21 cellular contexts compared by ENCODE assay signal in genomic region chr9:36827593-36827992, GRCh38.
"Had no signal": no experiment of that assay in that cellular context is flagged by ENCODE, and none has a peak within 500 bp of the region (broad histone marks: within the 10 kb centered on the region; RNA-seq: fewer than 3 reads in every experiment).

No MANE protein-coding gene starts in this region.

- H3K27ac Mint-ChIP-seq: activated CD4-positive, alpha-beta T cell treated with anti-CD3 and anti-CD28 coated beads, Interleukin-2, amount 10 ng/mL, durations not matched to agents 7 days and 5 days; activated CD8-positive, alpha-beta memory T cell treated with anti-CD3 and anti-CD28 coated beads, Interleukin-2, amount 10 ng/mL, durations not matched to agents 7 days and 5 days; activated CD8-positive, alpha-beta T cell treated with anti-CD3 and anti-CD28 coated beads for 36 hours; activated naive CD4-positive, alpha-beta T cell treated with anti-CD3 and anti-CD28 coated beads, Interleukin-2, amount 50 U/mL, for 72 hours; activated T-helper 1 cell treated with anti-CD3 and anti-CD28 coated beads, Interleukin-12 subunit alpha, Interleukin-12 subunit beta, Interleukin-2, Interleukin-4 antibody, amounts not matched to agents 30 ng/mL and 10 ng/mL and 1 ng/mL, durations not matched to agents 14 hours and 24 hours and 36 hours; immature natural killer cell had no signal

- H3K36me3 Mint-ChIP-seq: activated CD8-positive, alpha-beta memory T cell treated with anti-CD3 and anti-CD28 coated beads, Interleukin-2, amount 10 ng/mL, durations not matched to agents 7 days and 5 days; activated naive CD4-positive, alpha-beta T cell treated with anti-CD3 and anti-CD28 coated beads, Interleukin-2, amount 50 U/mL, for 72 hours; immature natural killer cell had no signal

- DNase-seq: activated CD4-positive, alpha-beta T cell treated with anti-CD3 and anti-CD28 coated beads, Interleukin-2, amount 10 ng/mL, durations not matched to agents 7 days and 5 days; activated CD4-positive, CD25-positive, alpha-beta regulatory T cell treated with anti-CD3 and anti-CD28 coated beads, Interleukin-2, amount 50 U/mL, for 72 hours; activated CD8-positive, alpha-beta memory T cell treated with anti-CD3 and anti-CD28 coated beads, Interleukin-2, amount 10 ng/mL, durations not matched to agents 7 days and 5 days; activated CD8-positive, alpha-beta T cell treated with anti-CD3 and anti-CD28 coated beads for 36 hours; activated T-cell treated with anti-CD3 and anti-CD28 coated beads for 4 hours; brain microvascular endothelial cell; central memory CD4-positive, alpha-beta T cell; dermis blood vessel endothelial cell; effector CD8-positive, alpha-beta T cell; erythroblast; foreskin fibroblast; immature natural killer cell; kidney glomerular epithelial cell; occipital lobe; stimulated activated CD4-positive, alpha-beta T cell treated with anti-CD3 and anti-CD28 coated beads, Interleukin-4, amount 100 ng/mL, for 4 hours; stimulated activated naive CD8-positive, alpha-beta T cell treated with anti-CD3 and anti-CD28 coated beads, Interleukin-15, Interleukin-2, amounts not matched to agents 100 U/mL and 50 U/mL, for 24 hours had no signal

- H3K4me1 Mint-ChIP-seq: activated CD4-positive, alpha-beta T cell treated with anti-CD3 and anti-CD28 coated beads, Interleukin-2, amount 10 ng/mL, durations not matched to agents 7 days and 5 days; activated CD8-positive, alpha-beta memory T cell treated with anti-CD3 and anti-CD28 coated beads, Interleukin-2, amount 10 ng/mL, durations not matched to agents 7 days and 5 days; immature natural killer cell had no signal

- ATAC-seq: activated CD8-positive, alpha-beta memory T cell treated with anti-CD3 and anti-CD28 coated beads, Interleukin-2, amount 10 ng/mL, durations not matched to agents 7 days and 5 days; activated CD8-positive, alpha-beta T cell treated with anti-CD3 and anti-CD28 coated beads for 36 hours; activated naive CD4-positive, alpha-beta T cell treated with anti-CD3 and anti-CD28 coated beads, Interleukin-2, amount 50 U/mL, for 72 hours; stimulated activated naive CD8-positive, alpha-beta T cell treated with anti-CD3 and anti-CD28 coated beads, Interleukin-15, Interleukin-2, amounts not matched to agents 100 U/mL and 50 U/mL, for 24 hours had no signal

- H3K9me3 ChIP-seq: ascending aorta, upper lobe of left lung had no signal

- H3K27ac ChIP-seq: ascending aorta, brain microvascular endothelial cell, upper lobe of left lung had no signal

- H3K27me3 Mint-ChIP-seq: activated CD4-positive, alpha-beta T cell treated with anti-CD3 and anti-CD28 coated beads, Interleukin-2, amount 10 ng/mL, durations not matched to agents 7 days and 5 days; activated CD8-positive, alpha-beta T cell treated with anti-CD3 and anti-CD28 coated beads for 36 hours had no signal

- H3K9me3 Mint-ChIP-seq: activated CD4-positive, alpha-beta T cell treated with anti-CD3 and anti-CD28 coated beads, Interleukin-2, amount 10 ng/mL, durations not matched to agents 7 days and 5 days; activated CD8-positive, alpha-beta T cell treated with anti-CD3 and anti-CD28 coated beads for 36 hours; activated naive CD4-positive, alpha-beta T cell treated with anti-CD3 and anti-CD28 coated beads, Interleukin-2, amount 50 U/mL, for 72 hours; activated T-helper 1 cell treated with anti-CD3 and anti-CD28 coated beads, Interleukin-12 subunit alpha, Interleukin-12 subunit beta, Interleukin-2, Interleukin-4 antibody, amounts not matched to agents 30 ng/mL and 10 ng/mL and 1 ng/mL, durations not matched to agents 14 hours and 24 hours and 36 hours; immature natural killer cell; nephron had no signal

- H3K4me3 Mint-ChIP-seq: activated CD4-positive, alpha-beta T cell treated with anti-CD3 and anti-CD28 coated beads, Interleukin-2, amount 10 ng/mL, durations not matched to agents 7 days and 5 days; activated CD8-positive, alpha-beta memory T cell treated with anti-CD3 and anti-CD28 coated beads, Interleukin-2, amount 10 ng/mL, durations not matched to agents 7 days and 5 days; activated CD8-positive, alpha-beta T cell treated with anti-CD3 and anti-CD28 coated beads for 36 hours; activated T-helper 1 cell treated with anti-CD3 and anti-CD28 coated beads, Interleukin-12 subunit alpha, Interleukin-12 subunit beta, Interleukin-2, Interleukin-4 antibody, amounts not matched to agents 30 ng/mL and 10 ng/mL and 1 ng/mL, durations not matched to agents 14 hours and 24 hours and 36 hours; nephron had no signal

- H3K4me3 ChIP-seq: ascending aorta, upper lobe of left lung had no signal

- H3K27me3 ChIP-seq: ascending aorta, upper lobe of left lung had no signal

- H3K4me1 ChIP-seq: ascending aorta, upper lobe of left lung had no signal

- H3K36me3 ChIP-seq: ascending aorta, brain microvascular endothelial cell, upper lobe of left lung had no signal
